ENCODE assay signal across 1 cellular context in the genomic region with DNA sequence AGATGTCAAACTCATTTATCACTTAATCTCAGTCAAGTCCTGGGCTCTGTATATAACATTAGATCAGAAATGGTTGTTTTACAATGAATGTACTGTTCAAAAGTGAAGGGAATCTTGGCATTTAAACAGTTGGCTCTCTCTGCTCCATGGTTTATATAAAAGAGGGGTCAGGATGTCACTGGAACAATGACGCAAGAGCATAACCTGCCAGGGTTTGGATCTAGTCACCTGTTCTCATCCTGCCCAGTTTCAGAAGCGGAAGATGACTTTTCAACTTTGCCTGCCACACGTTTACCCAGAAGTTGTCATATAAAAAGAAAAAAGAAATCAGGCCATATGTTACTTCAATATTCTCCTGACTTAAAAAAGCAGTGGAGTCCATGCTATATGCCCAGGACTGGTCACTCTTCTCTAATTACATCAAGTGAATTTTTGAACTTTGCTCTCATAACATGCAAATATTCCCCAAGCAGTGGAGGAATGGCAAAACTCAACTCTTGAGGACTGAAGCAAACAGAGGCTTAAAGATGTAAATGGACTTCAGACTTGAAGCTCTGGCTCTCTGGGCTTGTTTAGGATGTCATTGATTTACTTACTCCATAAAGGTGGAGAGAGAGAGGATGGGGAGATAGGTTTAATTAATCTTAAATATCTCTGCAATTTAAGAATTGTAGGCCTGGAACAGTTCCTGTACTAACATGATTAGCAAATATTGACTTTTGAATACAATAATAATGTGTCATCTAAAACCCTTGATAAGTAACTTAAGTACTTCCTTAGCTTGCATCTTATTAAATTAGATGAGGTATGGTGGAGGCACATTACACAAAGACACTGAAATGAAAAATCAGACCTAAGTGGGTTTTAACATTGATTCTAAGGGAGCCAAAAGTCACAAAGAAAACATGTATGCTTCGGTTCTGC.
TF ChIP-seq lines count a peak whose summit lies in the region.

No MANE protein-coding gene starts in this region.

TF ChIP-seq in liver, 16 proteins besides CTCF, POLR2A, EP300 and RAD21 (continued from another document):
- TF ChIP-seq, protein P1, sequence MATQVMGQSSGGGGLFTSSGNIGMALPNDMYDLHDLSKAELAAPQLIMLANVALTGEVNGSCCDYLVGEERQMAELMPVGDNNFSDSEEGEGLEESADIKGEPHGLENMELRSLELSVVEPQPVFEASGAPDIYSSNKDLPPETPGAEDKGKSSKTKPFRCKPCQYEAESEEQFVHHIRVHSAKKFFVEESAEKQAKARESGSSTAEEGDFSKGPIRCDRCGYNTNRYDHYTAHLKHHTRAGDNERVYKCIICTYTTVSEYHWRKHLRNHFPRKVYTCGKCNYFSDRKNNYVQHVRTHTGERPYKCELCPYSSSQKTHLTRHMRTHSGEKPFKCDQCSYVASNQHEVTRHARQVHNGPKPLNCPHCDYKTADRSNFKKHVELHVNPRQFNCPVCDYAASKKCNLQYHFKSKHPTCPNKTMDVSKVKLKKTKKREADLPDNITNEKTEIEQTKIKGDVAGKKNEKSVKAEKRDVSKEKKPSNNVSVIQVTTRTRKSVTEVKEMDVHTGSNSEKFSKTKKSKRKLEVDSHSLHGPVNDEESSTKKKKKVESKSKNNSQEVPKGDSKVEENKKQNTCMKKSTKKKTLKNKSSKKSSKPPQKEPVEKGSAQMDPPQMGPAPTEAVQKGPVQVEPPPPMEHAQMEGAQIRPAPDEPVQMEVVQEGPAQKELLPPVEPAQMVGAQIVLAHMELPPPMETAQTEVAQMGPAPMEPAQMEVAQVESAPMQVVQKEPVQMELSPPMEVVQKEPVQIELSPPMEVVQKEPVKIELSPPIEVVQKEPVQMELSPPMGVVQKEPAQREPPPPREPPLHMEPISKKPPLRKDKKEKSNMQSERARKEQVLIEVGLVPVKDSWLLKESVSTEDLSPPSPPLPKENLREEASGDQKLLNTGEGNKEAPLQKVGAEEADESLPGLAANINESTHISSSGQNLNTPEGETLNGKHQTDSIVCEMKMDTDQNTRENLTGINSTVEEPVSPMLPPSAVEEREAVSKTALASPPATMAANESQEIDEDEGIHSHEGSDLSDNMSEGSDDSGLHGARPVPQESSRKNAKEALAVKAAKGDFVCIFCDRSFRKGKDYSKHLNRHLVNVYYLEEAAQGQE (IDR thresholded peaks at IDR 0.05) = no peak
- TF ChIP-seq FOXA2 (IDR thresholded peaks at IDR 0.05) = no peak
